In genomic region chr2:82656370-82656769, GRCh38 we compare ENCODE assay signal across 17 cellular contexts.
A peak's percentile ranks its signal among the peaks of the same experiment; 100 is the strongest.
DNase-seq lines count a peak whose midpoint lies in the region; TF ChIP-seq lines count a peak whose summit lies in the region.
"Had no signal": no experiment of that assay in that cellular context is flagged by ENCODE, and none has a peak within 500 bp of the region (broad histone marks: within the 10 kb centered on the region; RNA-seq: fewer than 3 reads in every experiment).

No MANE protein-coding gene starts in this region.

- no peaks in the 10 kb centered on the region for H3K4me1 ChIP-seq in tibial nerve
- H3K4me1 ChIP-seq: BLaER1, Caco-2 had no signal

- no peaks in the 10 kb centered on the region for H3K36me3 ChIP-seq in tibial nerve
- H3K36me3 ChIP-seq: BLaER1 had no signal

- H3K27me3 ChIP-seq in tibial nerve: no peaks in the 10 kb centered on the region
- H3K27me3 ChIP-seq: BLaER1 had no signal

- TF ChIP-seq CTCF in VCaP (conservative IDR thresholded peaks at IDR 0.05) (no peak), fibroblast of pulmonary artery (IDR thresholded peaks at IDR 0.05; ENCODE audit: low read length, missing control alignments) (no peak), tibial nerve (IDR thresholded peaks at IDR 0.05) (no peak)

- TF ChIP-seq EP300 in tibial nerve (IDR thresholded peaks at IDR 0.05): no peak

- TF ChIP-seq POLR2A in tibial nerve (IDR thresholded peaks at IDR 0.05): no peak

- H3K4me3 ChIP-seq in fibroblast of pulmonary artery (replicated peaks; ENCODE audit: low read depth, low read length): no peak overlapping the region
- H3K4me3 ChIP-seq in tibial nerve: no peak overlapping the region
- H3K4me3 ChIP-seq: BLaER1, GM23338 had no signal

- 13 to 36% methylated on average over 2 of the region's 2 CpGs for WGBS in tibial nerve, 2 donors

- peak overlapping the region; percentile 5 for H3K27ac ChIP-seq in VCaP
- no peak overlapping the region for H3K27ac ChIP-seq in tibial nerve
- H3K27ac ChIP-seq: 22Rv1, BLaER1, C4-2B had no signal

- DNase-seq in NCI-H2227 treated with DMSO at 0.1 percent for 48 hours (lab: John Stamatoyannopoulos, UW) (peak; percentile 4), NCI-H2227 (lab: John Stamatoyannopoulos, UW; ENCODE audit: unreplicated experiment) (no peak), fibroblast of pulmonary artery (ENCODE audit: low read depth) (peak; percentile 53), tibial nerve (ENCODE audit: low spot score in 2 of 2) (no peak)
- no peak for DNase-seq in activated CD8-positive, alpha-beta memory T cell treated with anti-CD3 and anti-CD28 coated beads for 24 hours
- DNase-seq: Caco-2; CD4-positive, CD25-positive, alpha-beta regulatory T cell; CD8-positive, alpha-beta T cell; DMS153; DND-41; H9; HFFc6 had no signal

- H3K9me3 ChIP-seq in tibial nerve: no peaks in the 10 kb centered on the region
- H3K9me3 ChIP-seq: BLaER1, Caco-2 had no signal

Comparison
In these comparisons a context has a peak if more than half of its experiments do, and no peak if none do; other contexts are left out.
1. DNase-seq: peak in NCI-H2227 treated with DMSO at 0.1 percent for 48 hours (single experiment) and fibroblast of pulmonary artery (single experiment); none in NCI-H2227 (single experiment), tibial nerve (0 of 2) and activated CD8-positive, alpha-beta memory T cell treated with anti-CD3 and anti-CD28 coated beads for 24 hours (single experiment).